ENCODE assay signal across 17 cellular contexts in genomic region chr4:128289523-128290158, GRCh38. TPM values are rescaled to one million over a fixed set of nuclear protein-coding genes. Genes with fewer than 3 reads are reported as not detected.
DNase-seq lines count a peak whose midpoint lies in the region; ATAC-seq and TF ChIP-seq lines count a peak whose summit lies in the region.
"Had no signal": no experiment of that assay in that cellular context is flagged by ENCODE, and none has a peak within 500 bp of the region (broad histone marks: within the 10 kb centered on the region; RNA-seq: fewer than 3 reads in every experiment).

No MANE protein-coding gene starts in this region.

- H3K4me3 Mint-ChIP-seq in activated naive CD4-positive, alpha-beta T cell treated with anti-CD3 and anti-CD28 coated beads for 36 hours = peak overlapping the region; percentile 5
- H3K4me3 Mint-ChIP-seq in stimulated activated memory B cell treated with anti-CD40 and anti-IgM and Interleukin-4, amounts not matched to agents 10 μg/mL and 1 μg/mL and 100 μg/mL, for 72 hours = no peak overlapping the region

- TF ChIP-seq CTCF in OCI-LY3 (IDR thresholded peaks at IDR 0.05; ENCODE audit: low read depth, low read length) (no peak), mammary epithelial cell (conservative IDR thresholded peaks at IDR 0.05 in 1 of 2, IDR thresholded peaks at IDR 0.05 in 1 of 2; ENCODE audit: extremely low read depth in 1 of 2, insufficient read depth in 1 of 2, low read depth in 1 of 2, low read length in 2 of 2) (no peak), RWPE1 (conservative IDR thresholded peaks at IDR 0.05; ENCODE audit: low read depth) (no peak)

- peaks cover 3% of the 10 kb centered on the region for H3K36me3 ChIP-seq in OCI-LY3 (replicated peaks; ENCODE audit: low read depth, low read length)
- H3K36me3 ChIP-seq in mammary epithelial cell (ENCODE audit: insufficient read depth, low read length) = no peaks in the 10 kb centered on the region

- no TSS peak for BruUV-seq in mammary epithelial cell (replicated peaks; lab: Mats Ljungman, UMichigan)

- peak overlapping the region; percentile 87; the same call in 1 of the 2 replicates for H3K4me3 ChIP-seq in OCI-LY3 (ENCODE audit: low read length)
- no peak overlapping the region for H3K4me3 ChIP-seq in mammary epithelial cell (replicated peaks in 1 of 3; ENCODE audit: insufficient read depth in 1 of 3, low read depth in 2 of 3, low read length in 3 of 3)
- H3K4me3 ChIP-seq: body of pancreas had no signal

- ATAC-seq in activated naive CD4-positive, alpha-beta T cell treated with anti-CD3 and anti-CD28 coated beads, Interleukin-2, amount 50 U/mL, for 72 hours = no peak
- ATAC-seq in stimulated activated memory B cell treated with anti-CD40 and anti-IgM and Interleukin-4, amounts not matched to agents 10 μg/mL and 1 μg/mL and 100 μg/mL, for 72 hours = no peak
- no peak for ATAC-seq in GM18498 (IDR thresholded peaks at IDR 0.05; ENCODE audit: unreplicated experiment)
- ATAC-seq: body of pancreas had no signal

- H3K27ac Mint-ChIP-seq in activated naive CD4-positive, alpha-beta T cell treated with anti-CD3 and anti-CD28 coated beads for 36 hours = no peak overlapping the region
- H3K27ac Mint-ChIP-seq in activated naive CD4-positive, alpha-beta T cell treated with anti-CD3 and anti-CD28 coated beads, Interleukin-2, amount 50 U/mL, for 72 hours = no peak overlapping the region
- H3K27ac Mint-ChIP-seq in stimulated activated memory B cell treated with anti-CD40 and anti-IgM and Interleukin-4, amounts not matched to agents 10 μg/mL and 1 μg/mL and 100 μg/mL, for 72 hours = peak overlapping the region; percentile 70

- H2AFZ ChIP-seq in OCI-LY3 (ENCODE audit: low read depth, low read length) = no peak overlapping the region
- no peak overlapping the region for H2AFZ ChIP-seq in mammary epithelial cell (ENCODE audit: low read depth, low read length)

- POLR2A ChIA-PET in RWPE1 (lab: Yijun Ruan, JAX; ENCODE audit: low non-redundant PET) = no interaction called here

- H3K36me3 Mint-ChIP-seq in activated naive CD4-positive, alpha-beta T cell treated with anti-CD3 and anti-CD28 coated beads for 36 hours (ENCODE audit: low read depth) = peaks cover 4% of the 10 kb centered on the region
- peaks cover 12 to 25% of the 10 kb centered on the region in 2 donors for H3K36me3 Mint-ChIP-seq in activated naive CD4-positive, alpha-beta T cell treated with anti-CD3 and anti-CD28 coated beads, Interleukin-2, amount 50 U/mL, for 72 hours
- no peaks in the 10 kb centered on the region for H3K36me3 Mint-ChIP-seq in stimulated activated memory B cell treated with anti-CD40 and anti-IgM and Interleukin-4, amounts not matched to agents 10 μg/mL and 1 μg/mL and 100 μg/mL, for 72 hours

- H3K27me3 ChIP-seq in OCI-LY3 (ENCODE audit: low read depth, low read length) (no peaks in the 10 kb centered on the region), mammary epithelial cell (ENCODE audit: insufficient read depth, low read length) (no peaks in the 10 kb centered on the region)
- H3K27me3 ChIP-seq: body of pancreas had no signal

- 100% methylated on average over 2 of the region's 2 CpGs for WGBS in mammary epithelial cell (ENCODE audit: low coverage, missing lambda C conversion rate)

- no peak for DNase-seq in activated naive CD4-positive, alpha-beta T cell treated with anti-CD3 and anti-CD28 coated beads for 36 hours
- DNase-seq in activated naive CD4-positive, alpha-beta T cell treated with anti-CD3 and anti-CD28 coated beads, Interleukin-2, amount 50 U/mL, for 72 hours (ENCODE audit: low spot score in 2 of 2) = no peak
- no peak for DNase-seq in mammary epithelial cell
- DNase-seq in RWPE1 (ENCODE audit: low spot score) = no peak
- no peak for DNase-seq in middle frontal gyrus (ENCODE audit: extremely low spot score, low spot score)
- DNase-seq: ACHN; activated CD4-positive, alpha-beta T cell treated with anti-CD3 and anti-CD28 coated beads, Interleukin-2, amount 50 U/mL, for 4 hours; activated effector memory CD4-positive, alpha-beta T cell treated with Interleukin-2 at 50 U/mL for 16 hours; body of pancreas; foreskin fibroblast; midbrain; NCI-H1930; NCI-H526 treated with DMSO at 0.1 percent for 48 hours; stimulated activated CD4-positive, alpha-beta T cell treated with anti-CD3 and anti-CD28 coated beads, Interleukin-12 subunit alpha, Interleukin-12 subunit beta, amount 100 ng/mL, for 4 hours had no signal

- H3K4me1 ChIP-seq in OCI-LY3 (ENCODE audit: low read length) (peaks cover 15% of the 10 kb centered on the region), mammary epithelial cell (ENCODE audit: insufficient read depth, low read length) (peaks cover 7% of the 10 kb centered on the region)

- no peaks in the 10 kb centered on the region for H3K27me3 Mint-ChIP-seq in activated naive CD4-positive, alpha-beta T cell treated with anti-CD3 and anti-CD28 coated beads for 36 hours (ENCODE audit: low read depth)
- H3K27me3 Mint-ChIP-seq in stimulated activated memory B cell treated with anti-CD40 and anti-IgM and Interleukin-4, amounts not matched to agents 10 μg/mL and 1 μg/mL and 100 μg/mL, for 72 hours = no peaks in the 10 kb centered on the region

- CTCF ChIA-PET in activated naive CD4-positive, alpha-beta T cell treated with anti-CD3 and anti-CD28 coated beads for 36 hours (lab: Charles Lee) = no interaction called here
- CTCF ChIA-PET in mammary epithelial cell (lab: Charles Lee; ENCODE audit: low non-redundant PET) = no interaction called here
- CTCF ChIA-PET in RWPE1 (lab: Yijun Ruan, JAX) = interaction anchor here (0.5 to 0.6 kb wide), 2 partner anchors 112 to 652 kb away, joined by 3 to 4 read pairs; no protein-coding TSS in a partner anchor

- no peaks in the 10 kb centered on the region for H3K9me3 Mint-ChIP-seq in activated naive CD4-positive, alpha-beta T cell treated with anti-CD3 and anti-CD28 coated beads for 36 hours
- peaks cover 0 to 4% of the 10 kb centered on the region in 2 donors for H3K9me3 Mint-ChIP-seq in activated naive CD4-positive, alpha-beta T cell treated with anti-CD3 and anti-CD28 coated beads, Interleukin-2, amount 50 U/mL, for 72 hours
- no peaks in the 10 kb centered on the region for H3K9me3 Mint-ChIP-seq in stimulated activated memory B cell treated with anti-CD40 and anti-IgM and Interleukin-4, amounts not matched to agents 10 μg/mL and 1 μg/mL and 100 μg/mL, for 72 hours

- dilution Hi-C loops in mammary epithelial cell (cut with HindIII; ENCODE audit: low sequenced_read_pairs) = no loop called here

- H3K4me2 ChIP-seq in OCI-LY3 (ENCODE audit: low read length) = peak overlapping the region; percentile 98
- peak overlapping the region; percentile 88 for H3K4me2 ChIP-seq in mammary epithelial cell (ENCODE audit: insufficient read depth, low read depth, low read length)

- in situ Hi-C loops in mammary epithelial cell (cut with MboI; ENCODE audit: low sequenced_read_pairs in 2 of 2) = no loop called here

- H3K79me2 ChIP-seq in OCI-LY3 (ENCODE audit: low read length) (peaks cover 43% of the 10 kb centered on the region), mammary epithelial cell (ENCODE audit: insufficient read depth, low read length) (peaks cover 39% of the 10 kb centered on the region)

- H4K20me1 ChIP-seq in OCI-LY3 (ENCODE audit: insufficient read depth, low read length) (peaks cover 21% of the 10 kb centered on the region), mammary epithelial cell (ENCODE audit: insufficient read depth, low read length) (no peaks in the 10 kb centered on the region)

- peaks cover 20% of the 10 kb centered on the region for H3K4me1 Mint-ChIP-seq in activated naive CD4-positive, alpha-beta T cell treated with anti-CD3 and anti-CD28 coated beads for 36 hours (ENCODE audit: low read depth)
- H3K4me1 Mint-ChIP-seq in stimulated activated memory B cell treated with anti-CD40 and anti-IgM and Interleukin-4, amounts not matched to agents 10 μg/mL and 1 μg/mL and 100 μg/mL, for 72 hours = peaks cover 32% of the 10 kb centered on the region

- H3K9ac ChIP-seq in OCI-LY3 (ENCODE audit: low read length) (no peak overlapping the region), mammary epithelial cell (ENCODE audit: insufficient read depth, low read length) (no peak overlapping the region)

- intact Hi-C loops in activated naive CD4-positive, alpha-beta T cell treated with anti-CD3 and anti-CD28 coated beads for 36 hours (cut with micrococcal nuclease) = loop anchor here (2.0 to 5.0 kb wide), 4 partner anchors 165 to 507 kb away; partner anchors contain the start of gene HSPA4L
- intact Hi-C loops in mammary epithelial cell (cut with micrococcal nuclease) = loop anchor here (2.0 to 10.0 kb wide), 7 partner anchors 33 to 521 kb away; partner anchors contain the start of genes ABHD18, HSPA4L and MFSD8

- H3K9me3 ChIP-seq in OCI-LY3 (ENCODE audit: insufficient read depth, low read length) (no peaks in the 10 kb centered on the region), mammary epithelial cell (replicated peaks; ENCODE audit: insufficient read depth, low read length) (no peaks in the 10 kb centered on the region)
- H3K9me3 ChIP-seq: body of pancreas had no signal

- H3K27ac ChIP-seq in OCI-LY3 (ENCODE audit: low read length) = no peak overlapping the region
- H3K27ac ChIP-seq in mammary epithelial cell (ENCODE audit: insufficient read depth, low read depth, low read length) = no peak overlapping the region
- no peak overlapping the region for H3K27ac ChIP-seq in RWPE1

RNA-seq across cellular contexts. Expression of gene PGRMC2, which starts 2.0 kb away (rescaled TPM):
- total RNA-seq in activated naive CD4-positive, alpha-beta T cell treated with anti-CD3 and anti-CD28 coated beads for 36 hours = 10 to 100 TPM; 19.2 to 22.0 TPM
- total RNA-seq in activated naive CD4-positive, alpha-beta T cell treated with anti-CD3 and anti-CD28 coated beads, Interleukin-2, amount 50 U/mL, for 72 hours = 10 to 100 TPM; 23.6 to 52.7 TPM
- 10 to 100 TPM; 28.0 to 63.8 TPM for total RNA-seq in mammary epithelial cell
- polyA plus RNA-seq in mammary epithelial cell = 10.7 TPM
- 12.3 TPM for polyA minus RNA-seq in mammary epithelial cell
